Comparison of ENCODE assay signal across 8 cellular contexts in the genomic region with DNA sequence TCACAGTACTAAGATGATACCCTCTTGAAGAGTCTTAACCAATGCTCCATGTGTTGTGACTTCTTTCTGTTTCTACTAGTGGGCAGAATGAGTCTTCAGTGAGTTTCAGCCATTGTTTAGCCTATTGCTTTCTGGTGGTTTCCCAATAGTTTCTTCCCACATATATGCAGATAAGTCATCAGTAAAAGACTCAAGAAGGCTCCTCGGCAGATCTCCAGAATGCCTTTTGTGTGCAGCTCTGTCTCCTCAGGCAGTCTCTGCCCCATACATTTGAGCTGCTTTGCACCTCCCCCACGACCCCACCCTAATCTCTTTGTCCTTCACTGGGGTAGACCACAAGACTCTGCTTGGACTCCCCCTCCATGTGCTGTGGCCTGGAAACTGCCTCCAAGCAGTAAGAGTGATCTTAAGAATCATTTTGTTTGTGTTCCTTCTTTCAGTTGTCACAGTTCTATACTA.
DNase-seq lines count a peak whose midpoint lies in the region; ATAC-seq lines count a peak whose summit lies in the region.

No MANE protein-coding gene starts in this region.

- ATAC-seq in GM21619 (IDR thresholded peaks at IDR 0.05; ENCODE audit: unreplicated experiment): peak; percentile 67

- in situ Hi-C loops in SK-MEL-5 (cut with HindIII; ENCODE audit: low pct_unique_long_range_greater_than_20kb, low sequenced_read_pairs): no loop called here

- DNase-seq in A172 (ENCODE audit: low spot score) (peak; percentile 32), SK-MEL-5 (ENCODE audit: low read depth, low spot score) (peak; percentile 22), foreskin melanocyte (peak; percentile 88), NCI-H1436 treated with DMSO at 0.1 percent for 48 hours (lab: John Stamatoyannopoulos, UW) (no peak), HuH-7 (ENCODE audit: low spot score) (no peak), inferior parietal cortex (ENCODE audit: extremely low spot score) (no peak), NCI-H2029 treated with DMSO at 0.1 percent for 48 hours (lab: John Stamatoyannopoulos, UW) (no peak)

Comparison
In these comparisons a context has a peak if more than half of its experiments do, and no peak if none do; other contexts are left out.
1. DNase-seq: peak in A172 (single experiment), SK-MEL-5 (single experiment) and foreskin melanocyte (single experiment); none in NCI-H1436 treated with DMSO at 0.1 percent for 48 hours (single experiment), HuH-7 (single experiment), inferior parietal cortex (single experiment) and NCI-H2029 treated with DMSO at 0.1 percent for 48 hours (single experiment).